ENCODE assay signal across 2 cellular contexts in the genomic region with DNA sequence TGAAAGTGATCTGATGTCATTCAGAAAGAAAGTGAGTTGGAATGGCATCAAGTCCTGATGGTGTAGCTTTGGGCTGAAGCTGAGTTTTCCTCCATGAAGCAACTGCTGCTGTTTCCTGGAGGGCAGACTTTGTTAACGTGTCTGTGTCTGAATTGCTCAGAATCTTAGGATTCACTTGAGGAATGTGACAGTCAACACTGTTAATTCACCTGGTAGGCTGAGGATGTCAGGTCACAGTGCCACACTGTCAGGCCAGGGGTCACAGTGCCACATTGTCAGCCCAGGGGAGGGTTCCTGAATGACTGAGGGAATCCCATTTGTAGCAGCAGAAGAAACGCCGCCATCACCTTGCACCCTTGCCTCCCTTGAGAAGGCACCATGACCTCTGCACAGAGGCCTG.
TF ChIP-seq lines count a peak whose summit lies in the region.

No MANE protein-coding gene starts in this region.

TF ChIP-seq in SK-N-SH, 30 proteins besides CTCF, POLR2A, EP300 and RAD21 (continued from another document):
- TF ChIP-seq REST (IDR thresholded peaks at IDR 0.05; ENCODE audit: low read depth, low read length) (no peak), JUND (IDR thresholded peaks at IDR 0.05) (no peak), NRF1 (IDR thresholded peaks at IDR 0.05; ENCODE audit: low read depth, low read length) (no peak), GABPA (IDR thresholded peaks at IDR 0.05; ENCODE audit: low read depth) (no peak), PBX3 (IDR thresholded peaks at IDR 0.05) (no peak), ELF1 (IDR thresholded peaks at IDR 0.05) (no peak), FOXJ3 (CRISPR knock-in tag; IDR thresholded peaks at IDR 0.05) (no peak), EZH2phosphoT487 (IDR thresholded peaks at IDR 0.05; ENCODE audit: borderline replicate concordance, low read depth) (no peak), FOSL2 (IDR thresholded peaks at IDR 0.05; ENCODE audit: borderline replicate concordance, low read depth) (no peak)
- TF ChIP-seq, protein P1, sequence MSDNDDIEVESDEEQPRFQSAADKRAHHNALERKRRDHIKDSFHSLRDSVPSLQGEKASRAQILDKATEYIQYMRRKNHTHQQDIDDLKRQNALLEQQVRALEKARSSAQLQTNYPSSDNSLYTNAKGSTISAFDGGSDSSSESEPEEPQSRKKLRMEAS (IDR thresholded peaks at IDR 0.05; ENCODE audit: low read depth): no peak

TF ChIP-seq in SK-N-SH treated with all-trans-retinoic acid at 6 μM for 48 hours, 23 proteins besides CTCF, POLR2A, EP300 and RAD21 (continued from another document):
- no peak for TF ChIP-seq CREB5 (CRISPR knock-in tag; IDR thresholded peaks at IDR 0.05; ENCODE audit: low read depth)
- TF ChIP-seq, protein P2, sequence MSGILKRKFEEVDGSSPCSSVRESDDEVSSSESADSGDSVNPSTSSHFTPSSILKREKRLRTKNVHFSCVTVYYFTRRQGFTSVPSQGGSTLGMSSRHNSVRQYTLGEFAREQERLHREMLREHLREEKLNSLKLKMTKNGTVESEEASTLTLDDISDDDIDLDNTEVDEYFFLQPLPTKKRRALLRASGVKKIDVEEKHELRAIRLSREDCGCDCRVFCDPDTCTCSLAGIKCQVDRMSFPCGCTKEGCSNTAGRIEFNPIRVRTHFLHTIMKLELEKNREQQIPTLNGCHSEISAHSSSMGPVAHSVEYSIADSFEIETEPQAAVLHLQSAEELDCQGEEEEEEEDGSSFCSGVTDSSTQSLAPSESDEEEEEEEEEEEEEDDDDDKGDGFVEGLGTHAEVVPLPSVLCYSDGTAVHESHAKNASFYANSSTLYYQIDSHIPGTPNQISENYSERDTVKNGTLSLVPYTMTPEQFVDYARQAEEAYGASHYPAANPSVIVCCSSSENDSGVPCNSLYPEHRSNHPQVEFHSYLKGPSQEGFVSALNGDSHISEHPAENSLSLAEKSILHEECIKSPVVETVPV (CRISPR knock-in tag; IDR thresholded peaks at IDR 0.05): no peak
- TF ChIP-seq GLIS3 (CRISPR knock-in tag; IDR thresholded peaks at IDR 0.05): no peak
- TF ChIP-seq POU6F1 (CRISPR knock-in tag; IDR thresholded peaks at IDR 0.05; ENCODE audit: borderline replicate concordance, low read depth): no peak
- no peak for TF ChIP-seq ZNF565 (CRISPR knock-in tag; conservative IDR thresholded peaks at IDR 0.05; ENCODE audit: low read depth)
- TF ChIP-seq TCF4 (CRISPR knock-in tag; IDR thresholded peaks at IDR 0.05; ENCODE audit: borderline replicate concordance): no peak
- no peak for TF ChIP-seq TSHZ2 (CRISPR knock-in tag; IDR thresholded peaks at IDR 0.05)
